14 cellular contexts compared by ENCODE assay signal in genomic region chr21:42161957-42162681, GRCh38. TPM values are rescaled to one million over a fixed set of nuclear protein-coding genes. Genes with fewer than 3 reads are reported as not detected.
DNase-seq lines count a peak whose midpoint lies in the region; ATAC-seq, FAIRE-seq and TF ChIP-seq lines count a peak whose summit lies in the region.
"Had no signal": no experiment of that assay in that cellular context is flagged by ENCODE, and none has a peak within 500 bp of the region (broad histone marks: within the 10 kb centered on the region; RNA-seq: fewer than 3 reads in every experiment).

No MANE protein-coding gene starts in this region.

- no peak for ATAC-seq in left lobe of liver
- ATAC-seq in GM18861 (IDR thresholded peaks at IDR 0.05; ENCODE audit: unreplicated experiment), result no peak

- H3K27ac ChIP-seq in right atrium auricular region, result no peak overlapping the region
- H3K27ac ChIP-seq: coronary artery, SJCRH30 had no signal

- TF ChIP-seq CTCF in right atrium auricular region (IDR thresholded peaks at IDR 0.05), result no peak

- peak; percentile 32 for FAIRE-seq in urothelium cell line (lab: Jason Lieb, UNC)
- FAIRE-seq in GM19239 (lab: Jason Lieb, UNC), result no peak

- H3K36me3 ChIP-seq in right atrium auricular region, result no peaks in the 10 kb centered on the region
- H3K36me3 ChIP-seq: SJCRH30 had no signal

- H3K4me3 ChIP-seq in right atrium auricular region, result no peak overlapping the region
- H3K4me3 ChIP-seq: coronary artery, SJCRH30, smooth muscle cell had no signal

- DNase-seq in cardiac septum (ENCODE audit: low spot score) (peak; percentile 51), right atrium auricular region (ENCODE audit: low spot score) (no peak), left lobe of liver (ENCODE audit: low spot score) (peak; percentile 34), urothelium cell line (ENCODE audit: low spot score) (no peak), GM19239 (ENCODE audit: insufficient read length, low spot score) (no peak), DMS 273 (lab: John Stamatoyannopoulos, UW; ENCODE audit: unreplicated experiment) (no peak)
- peak; percentile 51 for DNase-seq in activated CD8-positive, alpha-beta memory T cell treated with anti-CD3 and anti-CD28 coated beads, Interleukin-2, amount 50 U/mL, for 48 hours
- DNase-seq: C1 segment of cervical spinal cord; IMR-90; SJCRH30; stimulated activated naive CD4-positive, alpha-beta T cell treated with Interleukin-2 at 50 U/mL for 16 hours had no signal

- H3K27me3 ChIP-seq in right atrium auricular region, result no peaks in the 10 kb centered on the region
- H3K27me3 ChIP-seq: SJCRH30 had no signal

- no peaks in the 10 kb centered on the region for H3K9me3 ChIP-seq in right atrium auricular region
- H3K9me3 ChIP-seq: SJCRH30 had no signal

- peaks cover 0 to 6% of the 10 kb centered on the region in 2 donors for H3K4me1 ChIP-seq in right atrium auricular region

- intact Hi-C loops in cardiac septum (cut with DNase I), result no loop called here

RNA-seq across cellular contexts. Expression of gene ABCG1, which starts 56.8 kb away (rescaled TPM):
- total RNA-seq in cardiac septum (6.3 TPM), right atrium auricular region (10 to 100 TPM in 1 of 2 donors, 1 to 10 TPM in 1; 7.9 to 12.3 TPM), left lobe of liver (4.7 TPM)

Comparison
In these comparisons a context has a peak if more than half of its experiments do, and no peak if none do; other contexts are left out.
1. DNase-seq: peak in cardiac septum (single experiment), activated CD8-positive, alpha-beta memory T cell treated with anti-CD3 and anti-CD28 coated beads, Interleukin-2, amount 50 U/mL, for 48 hours (single experiment) and left lobe of liver (single experiment); none in right atrium auricular region (single experiment), urothelium cell line (single experiment), GM19239 (single experiment) and DMS 273 (single experiment).